In genomic region chr3:143110371-143110770, GRCh38 we compare ENCODE assay signal across 26 cellular contexts.
"Had no signal": no experiment of that assay in that cellular context is flagged by ENCODE, and none has a peak within 500 bp of the region (broad histone marks: within the 10 kb centered on the region; RNA-seq: fewer than 3 reads in every experiment).

No MANE protein-coding gene starts in this region.

- H3K4me1 ChIP-seq: stomach, suprapubic skin, testis, tibial artery, tibial nerve, transverse colon, upper lobe of left lung, upper lobe of right lung, uterus, vagina had no signal

- H3K36me3 ChIP-seq: stomach, suprapubic skin, thoracic aorta, tibial artery, tibial nerve, transverse colon, upper lobe of left lung, upper lobe of right lung, uterus, vagina had no signal

- H3K4me3 ChIP-seq: stomach, suprapubic skin, testis, thoracic aorta, tibial artery, tibial nerve, transverse colon, upper lobe of left lung, upper lobe of right lung, uterus, vagina had no signal

- DNase-seq: stimulated activated CD4-positive, alpha-beta T cell treated with anti-CD3 and anti-CD28 coated beads, Interleukin-2, amount 100 ng/mL, for 48 hours; stimulated activated CD4-positive, alpha-beta T cell treated with anti-CD3 and anti-CD28 coated beads, Interleukin-4, amount 100 ng/mL, for 1 hour; stimulated activated CD4-positive, alpha-beta T cell treated with anti-CD3 and anti-CD28 coated beads, Interleukin-4, amount 100 ng/mL, for 24 hours; stimulated activated CD4-positive, alpha-beta T cell treated with anti-CD3 and anti-CD28 coated beads, Interleukin-4, amount 100 ng/mL, for 4 hours; stimulated activated CD8-positive, alpha-beta memory T cell treated with anti-CD3 and anti-CD28 coated beads, Interleukin-4, amount 100 ng/mL, for 48 hours; stimulated activated naive B cell treated with anti-CD40 and anti-IgM and Interleukin-4, amounts not matched to agents 10 μg/mL and 1 μg/mL and 100 μg/mL, for 72 hours; stimulated activated naive CD4-positive, alpha-beta T cell; stimulated activated naive CD4-positive, alpha-beta T cell treated with Interleukin-2 at 50 U/mL for 16 hours; stimulated activated naive CD8-positive, alpha-beta T cell treated with anti-CD3 and anti-CD28 coated beads, Interleukin-15, amount 100 ng/mL, for 72 hours; stimulated activated naive CD8-positive, alpha-beta T cell treated with anti-CD3 and anti-CD28 coated beads, Interleukin-15, Interleukin-2, amounts not matched to agents 100 U/mL and 50 U/mL, for 24 hours; stomach; substantia nigra; testis; tibial artery; transverse colon; trophoblast cell; upper lobe of left lung; upper lobe of right lung; uterus had no signal

- ATAC-seq: stimulated activated effector memory CD8-positive, alpha-beta T cell treated with anti-CD3 and anti-CD28 coated beads, Interleukin-12 subunit alpha, Interleukin-12 subunit beta, amount 100 ng/mL, for 72 hours; stimulated activated memory B cell treated with anti-CD40 and anti-IgM and Interleukin-4, amounts not matched to agents 10 μg/mL and 1 μg/mL and 100 μg/mL, for 72 hours; stimulated activated naive B cell treated with anti-CD40 and anti-IgM and Interleukin-4, amounts not matched to agents 10 μg/mL and 1 μg/mL and 100 μg/mL, for 72 hours; stimulated activated naive CD8-positive, alpha-beta T cell treated with anti-CD3 and anti-CD28 coated beads, Interleukin-15, amount 100 ng/mL, for 72 hours; stimulated activated naive CD8-positive, alpha-beta T cell treated with anti-CD3 and anti-CD28 coated beads, Interleukin-15, Interleukin-2, amounts not matched to agents 100 U/mL and 50 U/mL, for 24 hours; upper lobe of right lung had no signal

- H3K27me3 ChIP-seq: stomach, suprapubic skin, testis, tibial artery, tibial nerve, transverse colon, upper lobe of left lung, upper lobe of right lung, uterus, vagina had no signal

- H3K9me3 ChIP-seq: suprapubic skin, testis had no signal

- H3K27ac ChIP-seq: stomach, suprapubic skin, testis, thoracic aorta, tibial artery, tibial nerve, transverse colon, upper lobe of left lung, upper lobe of right lung, uterus, vagina had no signal

- FAIRE-seq: urothelium cell line had no signal
